In the genomic region with DNA sequence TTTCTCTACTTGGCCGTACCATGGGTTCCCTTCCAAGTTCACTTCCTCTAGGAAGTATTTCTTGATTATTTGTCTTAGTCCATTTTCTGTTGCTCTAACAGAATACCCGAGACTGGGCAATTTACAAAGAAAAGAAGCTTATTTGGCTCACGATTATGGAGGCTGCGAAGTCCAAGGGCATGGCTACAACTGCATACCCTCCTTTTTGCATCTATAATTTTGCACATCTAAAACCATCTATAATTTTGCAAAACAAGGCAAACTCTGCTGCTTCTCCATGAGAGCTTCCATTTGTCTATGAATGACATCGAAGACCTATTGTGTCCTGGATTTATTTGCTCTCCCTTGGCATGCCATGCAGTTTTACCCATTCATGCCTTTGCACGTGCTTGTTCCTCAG, we compare ENCODE assay signal across 2 cellular contexts.
A peak's percentile ranks its signal among the peaks of the same experiment; 100 is the strongest.
TF ChIP-seq lines count a peak whose summit lies in the region.

No MANE protein-coding gene starts in this region.

TF ChIP-seq in HepG2, 621 proteins besides CTCF, POLR2A, EP300 and RAD21:
- TF ChIP-seq ZC3H13 (CRISPR knock-in tag; IDR thresholded peaks at IDR 0.05) = no peak
- TF ChIP-seq, protein P1, sequence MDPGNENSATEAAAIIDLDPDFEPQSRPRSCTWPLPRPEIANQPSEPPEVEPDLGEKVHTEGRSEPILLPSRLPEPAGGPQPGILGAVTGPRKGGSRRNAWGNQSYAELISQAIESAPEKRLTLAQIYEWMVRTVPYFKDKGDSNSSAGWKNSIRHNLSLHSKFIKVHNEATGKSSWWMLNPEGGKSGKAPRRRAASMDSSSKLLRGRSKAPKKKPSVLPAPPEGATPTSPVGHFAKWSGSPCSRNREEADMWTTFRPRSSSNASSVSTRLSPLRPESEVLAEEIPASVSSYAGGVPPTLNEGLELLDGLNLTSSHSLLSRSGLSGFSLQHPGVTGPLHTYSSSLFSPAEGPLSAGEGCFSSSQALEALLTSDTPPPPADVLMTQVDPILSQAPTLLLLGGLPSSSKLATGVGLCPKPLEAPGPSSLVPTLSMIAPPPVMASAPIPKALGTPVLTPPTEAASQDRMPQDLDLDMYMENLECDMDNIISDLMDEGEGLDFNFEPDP (CRISPR knock-in tag; conservative IDR thresholded peaks at IDR 0.05) = 0 out of 2 replicates have a peak, but pooled peaks have one; percentile 12
- peak; percentile 94; the same call in 1 of the 2 replicates for TF ChIP-seq ZNF564 (CRISPR knock-in tag; IDR thresholded peaks at IDR 0.05)

TF ChIP-seq in IMR-90, 13 proteins besides CTCF, POLR2A, EP300 and RAD21:
- TF ChIP-seq RCOR1 (IDR thresholded peaks at IDR 0.05; ENCODE audit: insufficient replicate concordance, low read length) = no peak
- TF ChIP-seq ELK1 (IDR thresholded peaks at IDR 0.05; ENCODE audit: borderline replicate concordance, low read depth, low read length) = no peak
- TF ChIP-seq BHLHE40 (IDR thresholded peaks at IDR 0.05; ENCODE audit: low read depth, low read length) = no peak
- TF ChIP-seq CHD1 (IDR thresholded peaks at IDR 0.05; ENCODE audit: low read depth, low read length) = no peak
- no peak for TF ChIP-seq NFE2L2 (IDR thresholded peaks at IDR 0.05; ENCODE audit: low read depth, low read length)
- no peak for TF ChIP-seq MAZ (IDR thresholded peaks at IDR 0.05; ENCODE audit: borderline replicate concordance, low read depth, low read length)
- TF ChIP-seq MAFK (IDR thresholded peaks at IDR 0.05; ENCODE audit: low read depth, low read length) = no peak
- TF ChIP-seq USF2 (IDR thresholded peaks at IDR 0.05; ENCODE audit: low read depth, low read length) = no peak
- TF ChIP-seq CEBPB (IDR thresholded peaks at IDR 0.05; ENCODE audit: low read depth, low read length) = no peak
- TF ChIP-seq MXI1 (IDR thresholded peaks at IDR 0.05; ENCODE audit: borderline replicate concordance, low read depth, low read length) = no peak
- TF ChIP-seq RFX5 (IDR thresholded peaks at IDR 0.05; ENCODE audit: low read depth, low read length) = no peak
- TF ChIP-seq SMC3 (IDR thresholded peaks at IDR 0.05; ENCODE audit: low read depth, low read length) = no peak
- no peak for TF ChIP-seq FOS (IDR thresholded peaks at IDR 0.05; ENCODE audit: low read depth, low read length)
TF ChIP-seq in IMR-90: peak in this region for 0.
